Comparison of ENCODE assay signal across 12 cellular contexts in genomic region chr3:148757238-148757930, GRCh38. TPM values are rescaled to one million over a fixed set of nuclear protein-coding genes. Genes with fewer than 3 reads are reported as not detected.
DNase-seq lines count a peak whose midpoint lies in the region; ATAC-seq and TF ChIP-seq lines count a peak whose summit lies in the region.
"Had no signal": no experiment of that assay in that cellular context is flagged by ENCODE, and none has a peak within 500 bp of the region (broad histone marks: within the 10 kb centered on the region; RNA-seq: fewer than 3 reads in every experiment).

No MANE protein-coding gene starts in this region.

- no peak overlapping the region for H3K4me3 Mint-ChIP-seq in naive thymus-derived CD8-positive, alpha-beta T cell
- H3K4me3 Mint-ChIP-seq: T-helper 1 cell treated with Interleukin-12 subunit alpha and Interleukin-12 subunit beta and Interleukin-4 antibody, amounts not matched to agents 30 μg/mL and 1 μg/mL, for 36 hours had no signal

- CTCF ChIA-PET in AG04449 (lab: Yijun Ruan, JAX): no interaction called here

- H3K9me3 ChIP-seq in adipocyte (ENCODE audit: control insufficient read depth, low read length): no peaks in the 10 kb centered on the region
- H3K9me3 ChIP-seq: sigmoid colon had no signal

- H3K36me3 ChIP-seq in adipocyte (ENCODE audit: control insufficient read depth, insufficient read depth, low read length, severe bottlenecking): no peaks in the 10 kb centered on the region
- H3K36me3 ChIP-seq: sigmoid colon had no signal

- H3K4me1 ChIP-seq in adipocyte (ENCODE audit: control insufficient read depth, insufficient read depth, low read length): peaks cover 25% of the 10 kb centered on the region
- H3K4me1 ChIP-seq: sigmoid colon had no signal

- DNase-seq in AG04449 (ENCODE audit: low read depth, low spot score): peak; percentile 76
- DNase-seq in HL-60 (ENCODE audit: low read depth in 1 of 2, low spot score in 1 of 2): peak; percentile 83 to 94
- DNase-seq in adipocyte (ENCODE audit: low read depth): peak; percentile 91
- peak; percentile 95 for DNase-seq in iris pigment epithelial cell (ENCODE audit: low read depth)
- no peak for DNase-seq in stimulated activated CD4-positive, alpha-beta T cell treated with anti-CD3 and anti-CD28 coated beads, Interleukin-4, amount 100 ng/mL, for 24 hours
- no peak for DNase-seq in NCI-H446 treated with DMSO at 0.1 percent for 48 hours (lab: John Stamatoyannopoulos, UW)
- DNase-seq in stimulated activated CD4-positive, alpha-beta T cell treated with anti-CD3 and anti-CD28 coated beads, Interleukin-12 subunit alpha, Interleukin-12 subunit beta, amount 100 ng/mL, for 4 hours: no peak
- no peak for DNase-seq in naive thymus-derived CD8-positive, alpha-beta T cell
- DNase-seq: mesendoderm, sigmoid colon had no signal

- H3K27me3 ChIP-seq in HL-60 (ENCODE audit: insufficient read depth, poor library complexity, severe bottlenecking) (no peaks in the 10 kb centered on the region), adipocyte (replicated peaks; ENCODE audit: control insufficient read depth, insufficient read depth, low read length) (no peaks in the 10 kb centered on the region)
- H3K27me3 ChIP-seq: sigmoid colon had no signal

- ATAC-seq in naive thymus-derived CD8-positive, alpha-beta T cell: no peak

- H3K9me3 Mint-ChIP-seq in naive thymus-derived CD8-positive, alpha-beta T cell: peaks cover 0 to 3% (median 0%) of the 10 kb centered on the region in 9 donors
- H3K9me3 Mint-ChIP-seq: T-helper 1 cell treated with Interleukin-12 subunit alpha and Interleukin-12 subunit beta and Interleukin-4 antibody, amounts not matched to agents 30 μg/mL and 1 μg/mL, for 36 hours had no signal

- peaks cover 0 to 12% (median 0%) of the 10 kb centered on the region in 5 donors for H3K27me3 Mint-ChIP-seq in naive thymus-derived CD8-positive, alpha-beta T cell

- TF ChIP-seq CTCF in AG04449 (IDR thresholded peaks at IDR 0.05; ENCODE audit: insufficient read depth, low read length, missing control alignments): no peak
- TF ChIP-seq CTCF in HL-60 (IDR thresholded peaks at IDR 0.05; ENCODE audit: insufficient read depth, low read length): no peak

- H3K4me3 ChIP-seq in AG04449 (ENCODE audit: low read depth, low read length): no peak overlapping the region
- H3K4me3 ChIP-seq in HL-60 (replicated peaks; ENCODE audit: insufficient read depth, low read length): no peak overlapping the region
- peak overlapping the region; percentile 22 for H3K4me3 ChIP-seq in adipocyte (ENCODE audit: low read length)
- H3K4me3 ChIP-seq: sigmoid colon had no signal

- peak overlapping the region; percentile 5 for H3K9ac ChIP-seq in adipocyte (ENCODE audit: low read length)

- H3K36me3 Mint-ChIP-seq in naive thymus-derived CD8-positive, alpha-beta T cell: no peaks in the 10 kb centered on the region
- H3K36me3 Mint-ChIP-seq: brain had no signal

- POLR2A ChIA-PET in AG04449 (lab: Yijun Ruan, JAX): no interaction called here
- POLR2A ChIA-PET in naive thymus-derived CD8-positive, alpha-beta T cell (lab: Charles Lee): no interaction called here

- no peaks in the 10 kb centered on the region for H3K4me1 Mint-ChIP-seq in naive thymus-derived CD8-positive, alpha-beta T cell

- no peak overlapping the region for H3K27ac Mint-ChIP-seq in naive thymus-derived CD8-positive, alpha-beta T cell
- H3K27ac Mint-ChIP-seq: brain; T-helper 1 cell treated with Interleukin-12 subunit alpha and Interleukin-12 subunit beta and Interleukin-4 antibody, amounts not matched to agents 30 μg/mL and 1 μg/mL, for 36 hours had no signal

- peak overlapping the region; percentile 65 for H3K27ac ChIP-seq in HL-60 (replicated peaks)
- H3K27ac ChIP-seq: sigmoid colon had no signal

RNA-seq across cellular contexts. Expression of gene AGTR1, which starts 59.7 kb away (rescaled TPM):
- not detected for total RNA-seq in naive thymus-derived CD8-positive, alpha-beta T cell
- not detected for polyA plus RNA-seq in naive thymus-derived CD8-positive, alpha-beta T cell

Comparison
In these comparisons a context has a peak if more than half of its experiments do, and no peak if none do; other contexts are left out.
1. DNase-seq: peak in AG04449 (single experiment), HL-60 (2 of 2), adipocyte (single experiment) and iris pigment epithelial cell (single experiment); none in stimulated activated CD4-positive, alpha-beta T cell treated with anti-CD3 and anti-CD28 coated beads, Interleukin-4, amount 100 ng/mL, for 24 hours (single experiment), NCI-H446 treated with DMSO at 0.1 percent for 48 hours (single experiment), stimulated activated CD4-positive, alpha-beta T cell treated with anti-CD3 and anti-CD28 coated beads, Interleukin-12 subunit alpha, Interleukin-12 subunit beta, amount 100 ng/mL, for 4 hours (single experiment) and naive thymus-derived CD8-positive, alpha-beta T cell (0 of 10).